In genomic region chr20:10669843-10670446, GRCh38 we compare ENCODE assay signal across 10 cellular contexts. TPM values are rescaled to one million over a fixed set of nuclear protein-coding genes. Genes with fewer than 3 reads are reported as not detected.
A peak's percentile ranks its signal among the peaks of the same experiment; 100 is the strongest.
DNase-seq lines count a peak whose midpoint lies in the region; ATAC-seq and TF ChIP-seq lines count a peak whose summit lies in the region.
"Had no signal": no experiment of that assay in that cellular context is flagged by ENCODE, and none has a peak within 500 bp of the region (broad histone marks: within the 10 kb centered on the region; RNA-seq: fewer than 3 reads in every experiment).

No MANE protein-coding gene starts in this region.

- no peaks in the 10 kb centered on the region for H3K9me2 ChIP-seq in SU-DHL-6 (replicated peaks; ENCODE audit: insufficient read depth, low read length)

- TF ChIP-seq CTCF in SU-DHL-6 (IDR thresholded peaks at IDR 0.05; ENCODE audit: insufficient read depth, low read length, poor library complexity, severe bottlenecking) (no peak), foreskin keratinocyte (conservative IDR thresholded peaks at IDR 0.05) (no peak), left lung (IDR thresholded peaks at IDR 0.05) (no peak)

- no peaks in the 10 kb centered on the region for H3K36me3 ChIP-seq in SU-DHL-6 (ENCODE audit: low read length)
- H3K36me3 ChIP-seq in rectal smooth muscle tissue (ENCODE audit: control insufficient read depth, insufficient read depth, low read length) = peaks cover 11% of the 10 kb centered on the region
- H3K36me3 ChIP-seq in left lung = peaks cover 0 to 24% of the 10 kb centered on the region in 2 donors

- H3F3A ChIP-seq in SU-DHL-6 (ENCODE audit: insufficient read depth) = peaks cover 5% of the 10 kb centered on the region; the same call in 1 of the 2 replicates

- no peaks in the 10 kb centered on the region for H3K27me3 ChIP-seq in SU-DHL-6 (ENCODE audit: low read length)
- H3K27me3 ChIP-seq in foreskin keratinocyte = no peaks in the 10 kb centered on the region
- H3K27me3 ChIP-seq in rectal smooth muscle tissue (ENCODE audit: control insufficient read depth, insufficient read depth, low read length) = no peaks in the 10 kb centered on the region
- H3K27me3 ChIP-seq in left lung = no peaks in the 10 kb centered on the region

- H3K9ac ChIP-seq in SU-DHL-6 (ENCODE audit: low read length) (no peak overlapping the region), rectal smooth muscle tissue (ENCODE audit: low read length) (no peak overlapping the region)

- ATAC-seq in foreskin keratinocyte (no peak), HG03460 (IDR thresholded peaks at IDR 0.05; ENCODE audit: unreplicated experiment) (no peak), left lung (no peak)

- H3K4me3 ChIP-seq in SU-DHL-6 (ENCODE audit: insufficient read depth, low read length, poor library complexity, severe bottlenecking) (no peak overlapping the region), rectal smooth muscle tissue (ENCODE audit: low read length) (peak overlapping the region; percentile 88), left lung (peak overlapping the region in 1 of 2 donors; percentile 73)

- H3K4me2 ChIP-seq in SU-DHL-6 (ENCODE audit: low read depth, low read length, poor library complexity, severe bottlenecking) = peak overlapping the region; percentile 36

- H4K20me1 ChIP-seq in SU-DHL-6 (ENCODE audit: low read depth, low read length) = no peaks in the 10 kb centered on the region

- no peaks in the 10 kb centered on the region for H3K9me3 ChIP-seq in SU-DHL-6 (ENCODE audit: insufficient read depth, low read length)
- no peaks in the 10 kb centered on the region for H3K9me3 ChIP-seq in left lung
- H3K9me3 ChIP-seq: HAP-1 had no signal

- H3K79me2 ChIP-seq in SU-DHL-6 (ENCODE audit: insufficient read depth, low read length) = no peaks in the 10 kb centered on the region

- intact Hi-C loops in left lung (cut with DNase I) = loop anchor here in 1 of 2 donors (10.0 kb wide), 2 partner anchors 545 to 595 kb away; no protein-coding TSS in a partner anchor

- peak; percentile 12 for DNase-seq in EH (ENCODE audit: low read depth)
- peak in 1 of 2 donors; percentile 44 for DNase-seq in foreskin keratinocyte
- no peak for DNase-seq in NCI-H2029 (lab: John Stamatoyannopoulos, UW)
- DNase-seq in HPDE6-E6E7 (ENCODE audit: extremely low spot score) = no peak
- no peak for DNase-seq in left lung

- H2AFZ ChIP-seq in SU-DHL-6 (ENCODE audit: low read depth, low read length, severe bottlenecking) = no peak overlapping the region

- peaks cover 42% of the 10 kb centered on the region for H3K4me1 ChIP-seq in foreskin keratinocyte
- H3K4me1 ChIP-seq in rectal smooth muscle tissue (ENCODE audit: control insufficient read depth, insufficient read depth, low read length) = peaks cover 35% of the 10 kb centered on the region
- peaks cover 15 to 74% of the 10 kb centered on the region in 2 donors for H3K4me1 ChIP-seq in left lung

- H3K27ac ChIP-seq in SU-DHL-6 (ENCODE audit: low read depth, low read length) (no peak overlapping the region), foreskin keratinocyte (peak overlapping the region; percentile 92), rectal smooth muscle tissue (ENCODE audit: low read depth, low read length) (peak overlapping the region; percentile 96), left lung (peak overlapping the region in 1 of 2 donors; percentile 99)
- H3K27ac ChIP-seq: HL-60 had no signal

RNA-seq across cellular contexts. Expression of gene JAG1, which starts 3.9 kb away (rescaled TPM):
- total RNA-seq in foreskin keratinocyte (150 and 236 TPM in 2 replicates), left lung (10 to 100 TPM; 31.2 to 65.0 TPM)
- 29.9 and 36.7 TPM in 2 replicates for polyA plus RNA-seq in foreskin keratinocyte
